In the genomic region with DNA sequence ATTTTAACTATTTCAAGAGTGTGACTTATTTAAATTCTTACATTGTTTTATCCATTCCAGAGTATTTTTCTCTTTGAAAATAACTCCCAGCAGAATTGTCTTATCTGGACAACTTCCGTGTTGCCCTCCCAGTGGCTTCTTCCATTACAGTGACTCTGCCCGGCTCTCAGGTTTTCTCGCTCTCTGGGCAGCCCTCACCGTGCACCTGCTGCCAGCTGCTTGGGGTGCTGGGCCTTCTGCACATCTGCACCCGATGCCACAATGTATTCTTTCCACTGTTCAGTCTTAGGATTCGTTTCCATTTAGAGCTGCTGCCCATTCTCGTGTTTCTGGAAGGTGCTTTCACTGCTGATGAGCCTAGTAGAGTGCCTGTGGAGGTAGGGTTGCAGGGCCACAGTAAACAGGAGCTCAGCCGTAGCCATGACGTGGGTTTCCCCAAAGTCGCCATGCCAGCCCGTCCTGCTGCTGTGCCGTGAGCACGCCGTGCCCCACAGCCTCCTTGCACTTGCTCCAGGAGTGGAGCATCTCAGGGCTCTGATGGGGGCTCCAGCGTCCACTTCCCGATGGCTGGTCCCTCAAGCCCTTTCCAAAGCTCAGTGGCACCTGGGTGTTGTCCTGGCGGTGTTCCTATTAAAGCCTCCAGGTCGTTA, we compare ENCODE assay signal across 22 cellular contexts.
"Had no signal": no experiment of that assay in that cellular context is flagged by ENCODE, and none has a peak within 500 bp of the region (broad histone marks: within the 10 kb centered on the region; RNA-seq: fewer than 3 reads in every experiment).

No MANE protein-coding gene starts in this region.

- FAIRE-seq: bronchial epithelial cell, frontal cortex had no signal

- ATAC-seq: activated T-cell treated with anti-CD3 and anti-CD28 coated beads, Interleukin-2, amount 50 U/mL, for 4 hours; left cardiac atrium; natural killer cell; psoas muscle had no signal

- H3K9me3 ChIP-seq: esophagus muscularis mucosa, ovary, psoas muscle, right atrium auricular region, vagina had no signal

- H3K36me3 Mint-ChIP-seq: natural killer cell had no signal

- H3K4me3 ChIP-seq: coronary artery, esophagus muscularis mucosa, lung, ovary, psoas muscle, right atrium auricular region, vagina had no signal

- H3K4me1 ChIP-seq: psoas muscle, vagina had no signal

- H3K4me1 Mint-ChIP-seq: activated naive CD8-positive, alpha-beta T cell treated with anti-CD3 and anti-CD28 coated beads, Interleukin-2, amount 10 ng/mL, durations not matched to agents 7 days and 5 days; natural killer cell had no signal

- H3K27ac Mint-ChIP-seq: activated naive CD4-positive, alpha-beta T cell treated with anti-CD3 and anti-CD28 coated beads for 36 hours; activated naive CD8-positive, alpha-beta T cell treated with anti-CD3 and anti-CD28 coated beads, Interleukin-2, amount 10 ng/mL, durations not matched to agents 7 days and 5 days had no signal

- H3K27me3 ChIP-seq: esophagus muscularis mucosa, ovary, right atrium auricular region, vagina had no signal

- H3K27me3 Mint-ChIP-seq: activated naive CD8-positive, alpha-beta T cell treated with anti-CD3 and anti-CD28 coated beads, Interleukin-2, amount 10 ng/mL, durations not matched to agents 7 days and 5 days had no signal

- H3K27ac ChIP-seq: coronary artery, esophagus muscularis mucosa, ovary, psoas muscle, right atrium auricular region, vagina had no signal

- DNase-seq: activated CD4-positive, alpha-beta T cell treated with anti-CD3 and anti-CD28 coated beads, Interleukin-2, amount 50 U/mL, for 4 hours; activated CD8-positive, alpha-beta memory T cell treated with anti-CD3 and anti-CD28 coated beads, Interleukin-2, amount 50 U/mL, for 48 hours; activated effector memory CD4-positive, alpha-beta T cell treated with Interleukin-2 at 50 U/mL for 16 hours; activated naive CD4-positive, alpha-beta T cell treated with anti-CD3 and anti-CD28 coated beads for 36 hours; activated naive CD8-positive, alpha-beta T cell treated with anti-CD3 and anti-CD28 coated beads, Interleukin-2, amount 10 ng/mL, durations not matched to agents 7 days and 5 days; activated T-cell treated with anti-CD3 and anti-CD28 coated beads, Interleukin-2, amount 50 U/mL, for 4 hours; amniotic stem cell; hippocampal formation; left cardiac atrium; natural killer cell; psoas muscle; stimulated activated CD4-positive, alpha-beta T cell treated with anti-CD3 and anti-CD28 coated beads, Interleukin-1b, Interleukin-23, amount 100 ng/mL, for 48 hours; T-helper 9 cell; trophoblast cell had no signal

- H3K36me3 ChIP-seq: ovary had no signal

- H3K4me3 Mint-ChIP-seq: activated naive CD4-positive, alpha-beta T cell treated with anti-CD3 and anti-CD28 coated beads for 36 hours; activated naive CD8-positive, alpha-beta T cell treated with anti-CD3 and anti-CD28 coated beads, Interleukin-2, amount 10 ng/mL, durations not matched to agents 7 days and 5 days; activated T-cell treated with anti-CD3 and anti-CD28 coated beads, Interleukin-2, amount 50 U/mL, for 4 hours; natural killer cell had no signal
